ENCODE assay signal across 8 cellular contexts in the genomic region with DNA sequence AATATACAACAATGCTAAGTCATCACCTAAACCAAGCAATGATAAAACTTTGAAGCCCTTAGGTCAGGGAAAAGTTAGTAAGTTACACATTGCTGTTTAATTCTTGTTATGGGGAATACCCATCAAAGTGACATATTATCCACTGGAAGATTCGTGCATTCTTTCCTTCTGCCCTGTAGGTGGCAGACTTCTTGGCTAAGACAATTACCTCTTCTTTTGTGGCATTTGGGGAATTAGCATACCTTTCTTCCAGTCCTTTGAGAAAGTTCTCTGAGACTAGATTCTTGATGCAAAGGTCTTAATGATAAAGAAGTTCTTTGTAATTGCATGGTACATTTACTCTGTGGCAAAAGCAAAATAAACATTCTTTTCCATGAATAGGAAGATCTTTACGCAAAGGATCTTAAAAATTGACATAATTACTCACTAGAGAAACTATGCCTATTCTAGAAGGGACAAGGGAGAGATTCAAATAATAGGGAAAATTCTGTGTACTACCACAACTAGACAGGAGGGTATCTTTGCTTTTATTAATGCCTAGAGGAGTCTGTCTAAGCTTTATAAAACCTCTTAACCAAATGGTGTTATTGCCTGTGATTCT.
A peak's percentile ranks its signal among the peaks of the same experiment; 100 is the strongest.
DNase-seq lines count a peak whose midpoint lies in the region; ATAC-seq, FAIRE-seq and TF ChIP-seq lines count a peak whose summit lies in the region.

No MANE protein-coding gene starts in this region.

- H3K27me3 ChIP-seq in H1 (replicated peaks in 1 of 4; ENCODE audit: control insufficient read depth in 3 of 4, extremely low read depth in 1 of 4, insufficient read depth in 3 of 4, low read length in 3 of 4) = no peaks in the 10 kb centered on the region
- H3K27me3 ChIP-seq in ovary = no peaks in the 10 kb centered on the region

- no peak overlapping the region for H2AFZ ChIP-seq in H1 (ENCODE audit: low read length)

- CTCF ChIA-PET in GM10248 (lab: Yijun Ruan, JAX) (interaction anchor here (0.7 to 1.4 kb wide), 4 partner anchors 8 to 130 kb away, joined by 3 to 5 read pairs (median 4); no protein-coding TSS in a partner anchor), H1 (lab: Charles Lee; ENCODE audit: partially characterized antibody) (interaction anchor here (0.7 to 2.7 kb wide), 7 partner anchors 9 to 307 kb away, joined by 3 to 16 read pairs (median 3); no protein-coding TSS in a partner anchor)

- no peak overlapping the region for H3K56ac ChIP-seq in H1 (replicated peaks; ENCODE audit: insufficient read length, low read depth, low read length)

- no peak overlapping the region for H3K4me3 Mint-ChIP-seq in type B pancreatic cell
- H3K4me3 Mint-ChIP-seq in T-helper 2 cell treated with Interferon-gamma antibody and Interleukin-4, amounts not matched to agents 5 μg/mL and 100 μg/mL, for 36 hours = no peak overlapping the region

- DNase-seq in GM10248 (ENCODE audit: extremely low spot score) = peak; percentile 32
- DNase-seq in H1 (ENCODE audit: low read depth in 1 of 2, low spot score in 2 of 2) = no peak
- no peak for DNase-seq in type B pancreatic cell (ENCODE audit: extremely low spot score, unreplicated experiment)
- DNase-seq in ovary = no peak
- DNase-seq in MV-4-11 (lab: John Stamatoyannopoulos, UW) = no peak
- DNase-seq in T-helper 2 cell treated with Interferon-gamma antibody and Interleukin-4, amounts not matched to agents 5 μg/mL and 100 μg/mL, for 36 hours (ENCODE audit: low spot score) = no peak

- H3K36me3 Mint-ChIP-seq in type B pancreatic cell = no peaks in the 10 kb centered on the region
- H3K36me3 Mint-ChIP-seq in T-helper 2 cell treated with Interferon-gamma antibody and Interleukin-4, amounts not matched to agents 5 μg/mL and 100 μg/mL, for 36 hours (ENCODE audit: low read depth) = no peaks in the 10 kb centered on the region

- H3K23ac ChIP-seq in H1 (ENCODE audit: insufficient read length) = no peak overlapping the region

- no peak overlapping the region for H2BK15ac ChIP-seq in H1 (ENCODE audit: low read length)

- 44% methylated on average over 2 of the region's 2 CpGs; no CpG with 5 or more reads in 1 of the 2 experiments for WGBS in H1 (ENCODE audit: extremely low coverage in 1 of 2, insufficient coverage in 1 of 2, insufficient read length in 1 of 2, insufficient replicate concordance in 2 of 2, low coverage in 1 of 2, low lambda C conversion rate in 2 of 2, missing lambda C conversion rate in 1 of 2), 2 experiments
- WGBS in ovary, 3 donors = 49 to 53% (median 51%) methylated on average over 2 of the region's 2 CpGs

- H3K14ac ChIP-seq in H1 (ENCODE audit: insufficient read length) = no peak overlapping the region

- H3K79me1 ChIP-seq in H1 (ENCODE audit: low read depth, low read length) = no peaks in the 10 kb centered on the region

- no peaks in the 10 kb centered on the region for H3K36me3 ChIP-seq in H1 (ENCODE audit: control insufficient read depth in 2 of 4, insufficient read depth in 4 of 4, low read length in 3 of 4)
- H3K36me3 ChIP-seq in ovary = no peaks in the 10 kb centered on the region

- H4K8ac ChIP-seq in H1 (ENCODE audit: extremely low read depth, insufficient read depth, low read length) = no peak overlapping the region

- peak; percentile 28 to 51; a peak in 3 of 4 replicates for TF ChIP-seq RAD21 in H1 (IDR thresholded peaks at IDR 0.05 in 1 of 2, conservative IDR thresholded peaks at IDR 0.05 in 1 of 2; ENCODE audit: low read depth in 2 of 2, low read length in 2 of 2)

- H3K4me2 ChIP-seq in H1 (ENCODE audit: insufficient read depth in 1 of 2, low read depth in 2 of 2, low read length in 2 of 2) = no peak overlapping the region

- POLR2A ChIA-PET in GM10248 (lab: Yijun Ruan, JAX) = no interaction called here
- POLR2A ChIA-PET in H1 (lab: Charles Lee; ENCODE audit: partially characterized antibody) = no interaction called here

- H4K91ac ChIP-seq in H1 (replicated peaks; ENCODE audit: insufficient read length, low read length) = no peak overlapping the region

- H3K9me3 ChIP-seq in H1 (ENCODE audit: insufficient read depth in 2 of 2, low read depth in 1 of 2, low read length in 1 of 2) (no peaks in the 10 kb centered on the region), ovary (no peaks in the 10 kb centered on the region)

- no peaks in the 10 kb centered on the region for H3K27me3 Mint-ChIP-seq in type B pancreatic cell
- no peaks in the 10 kb centered on the region for H3K27me3 Mint-ChIP-seq in T-helper 2 cell treated with Interferon-gamma antibody and Interleukin-4, amounts not matched to agents 5 μg/mL and 100 μg/mL, for 36 hours (ENCODE audit: low read depth)

- H3K4me1 Mint-ChIP-seq in type B pancreatic cell (ENCODE audit: unreplicated experiment) = no peaks in the 10 kb centered on the region
- no peaks in the 10 kb centered on the region for H3K4me1 Mint-ChIP-seq in T-helper 2 cell treated with Interferon-gamma antibody and Interleukin-4, amounts not matched to agents 5 μg/mL and 100 μg/mL, for 36 hours (ENCODE audit: low read depth)

- ATAC-seq in GM21529 (IDR thresholded peaks at IDR 0.05; ENCODE audit: unreplicated experiment) = peak; percentile 89

- intact Hi-C loops in ovary (cut with DNase I) = no loop called here

- H4K5ac ChIP-seq in H1 (ENCODE audit: insufficient read length, low read depth, low read length) = no peak overlapping the region

- no peak overlapping the region for H2BK120ac ChIP-seq in H1 (replicated peaks; ENCODE audit: low read depth, low read length)

- H3K27ac ChIP-seq in H1 (ENCODE audit: low read depth, low read length) (no peak overlapping the region), ovary (no peak overlapping the region)

- H3K18ac ChIP-seq in H1 (ENCODE audit: extremely low read depth, low read length) = no peak overlapping the region

- H2BK5ac ChIP-seq in H1 (ENCODE audit: low read depth, low read length) = no peak overlapping the region

- no peak overlapping the region for H2BK20ac ChIP-seq in H1 (ENCODE audit: low read length)

- no peaks in the 10 kb centered on the region for H4K20me1 ChIP-seq in H1 (replicated peaks in 1 of 2; ENCODE audit: control insufficient read depth in 1 of 2, insufficient read depth in 2 of 2, low read length in 2 of 2)

- peak; percentile 48 for TF ChIP-seq CTCF in GM10248 (IDR thresholded peaks at IDR 0.05; ENCODE audit: control extremely low read depth, extremely low read depth, low read depth, missing control alignments)
- peak; percentile 78 for TF ChIP-seq CTCF in LNCAP (IDR thresholded peaks at IDR 0.05)
- peak in 2 of 3 experiments; percentile 45 to 76; a peak in 2 of 4 replicates for TF ChIP-seq CTCF in H1 (IDR thresholded peaks at IDR 0.05; ENCODE audit: control extremely low read depth in 1 of 3, insufficient read depth in 1 of 3, low read depth in 1 of 3, low read length in 3 of 3)
- TF ChIP-seq CTCF in type B pancreatic cell (conservative IDR thresholded peaks at IDR 0.05) = peak; percentile 71
- no peak for TF ChIP-seq CTCF in ovary (IDR thresholded peaks at IDR 0.05)

- no peak overlapping the region for H2BK12ac ChIP-seq in H1 (ENCODE audit: low read depth, low read length)

- no peak overlapping the region for H3K4ac ChIP-seq in H1 (replicated peaks; ENCODE audit: insufficient read length, low read depth, low read length)

- H3K9ac ChIP-seq in H1 (replicated peaks in 1 of 4; ENCODE audit: extremely low read depth in 1 of 4, low read depth in 3 of 4, low read length in 3 of 4) = no peak overlapping the region

- H3K79me2 ChIP-seq in H1 (ENCODE audit: control insufficient read depth in 1 of 2, insufficient read depth in 2 of 2, low read length in 2 of 2) = no peaks in the 10 kb centered on the region

- no peaks in the 10 kb centered on the region for H3K23me2 ChIP-seq in H1 (ENCODE audit: low read depth, low read length)

- peak; percentile 97 for FAIRE-seq in H1 (lab: Jason Lieb, UNC)

- no peaks in the 10 kb centered on the region for H3K9me3 Mint-ChIP-seq in type B pancreatic cell
- H3K9me3 Mint-ChIP-seq in T-helper 2 cell treated with Interferon-gamma antibody and Interleukin-4, amounts not matched to agents 5 μg/mL and 100 μg/mL, for 36 hours = no peaks in the 10 kb centered on the region

- TF ChIP-seq EP300 in H1 (IDR thresholded peaks at IDR 0.05; ENCODE audit: borderline replicate concordance in 1 of 2, low read depth in 2 of 2, low read length in 2 of 2) (no peak), ovary (IDR thresholded peaks at IDR 0.05) (no peak)

- no peaks in the 10 kb centered on the region; a peak in 1 of 7 replicates for H3K4me1 ChIP-seq in H1 (replicated peaks in 1 of 4; ENCODE audit: control insufficient read depth in 3 of 4, insufficient read depth in 4 of 4, low read length in 3 of 4)
- H3K4me1 ChIP-seq in ovary (ENCODE audit: insufficient read depth) = no peaks in the 10 kb centered on the region

- H3K27ac Mint-ChIP-seq in type B pancreatic cell = no peak overlapping the region
- no peak overlapping the region for H3K27ac Mint-ChIP-seq in T-helper 2 cell treated with Interferon-gamma antibody and Interleukin-4, amounts not matched to agents 5 μg/mL and 100 μg/mL, for 36 hours

- TF ChIP-seq POLR2A in H1 (IDR thresholded peaks at IDR 0.05; ENCODE audit: control extremely low read depth in 1 of 2, low read depth in 2 of 2, low read length in 2 of 2) (no peak), ovary (IDR thresholded peaks at IDR 0.05) (no peak)

- H3K4me3 ChIP-seq in H1 (ENCODE audit: extremely low read depth in 1 of 4, insufficient read depth in 2 of 4, low read depth in 3 of 4, low read length in 4 of 4) = no peak overlapping the region
- H3K4me3 ChIP-seq in ovary = no peak overlapping the region

- no peak overlapping the region for H2AK5ac ChIP-seq in H1 (ENCODE audit: low read depth, low read length)

TF ChIP-seq in H1, 55 proteins besides CTCF, POLR2A, EP300 and RAD21 (continues in another document):
- TF ChIP-seq SUZ12 (IDR thresholded peaks at IDR 0.05; ENCODE audit: low read length) (no peak), TEAD4 (IDR thresholded peaks at IDR 0.05; ENCODE audit: low read depth, low read length) (peak; percentile 56; the same call in 1 of the 2 replicates), MAFK (IDR thresholded peaks at IDR 0.05; ENCODE audit: low read depth, low read length) (no peak)

Comparison
In these comparisons a context has a peak if more than half of its experiments do, and no peak if none do; other contexts are left out.
1. CTCF ChIP-seq: peak in GM10248 (single experiment), LNCAP (single experiment), H1 (2 of 3) and type B pancreatic cell (single experiment); none in ovary (0 of 3).